Comparison of ENCODE assay signal across 8 cellular contexts in genomic region chr10:42866115-42866995, GRCh38.
A peak's percentile ranks its signal among the peaks of the same experiment; 100 is the strongest.
DNase-seq lines count a peak whose midpoint lies in the region; ATAC-seq and TF ChIP-seq lines count a peak whose summit lies in the region.

No MANE protein-coding gene starts in this region.

- peaks cover 26% of the 10 kb centered on the region for H3K4me1 Mint-ChIP-seq in dendritic cell treated with granulocyte-macrophage colony-stimulating factor and Interleukin-4, amounts not matched to agents 40 ng/mL and 50 ng/mL, for 4 days (ENCODE audit: low read depth)

- no peaks in the 10 kb centered on the region for H4K20me1 ChIP-seq in MM.1S (ENCODE audit: insufficient read depth, low read length)

- H3K4me3 Mint-ChIP-seq in dendritic cell treated with granulocyte-macrophage colony-stimulating factor and Interleukin-4, amounts not matched to agents 40 ng/mL and 50 ng/mL, for 4 days, result peak overlapping the region; percentile 56

- no peak overlapping the region for H3K27ac Mint-ChIP-seq in dendritic cell treated with granulocyte-macrophage colony-stimulating factor and Interleukin-4, amounts not matched to agents 40 ng/mL and 50 ng/mL, for 4 days

- H3K27me3 ChIP-seq in MM.1S (replicated peaks; ENCODE audit: insufficient read depth, low read length), result no peaks in the 10 kb centered on the region

- TF ChIP-seq CTCF in MM.1S (IDR thresholded peaks at IDR 0.05; ENCODE audit: low read length) (peak; percentile 29), VCaP (conservative IDR thresholded peaks at IDR 0.05) (peak; percentile 86)

- H3K9me2 ChIP-seq in MM.1S (replicated peaks; ENCODE audit: insufficient read depth, low read length), result no peaks in the 10 kb centered on the region

- intact Hi-C loops in dendritic cell treated with granulocyte-macrophage colony-stimulating factor and Interleukin-4, amounts not matched to agents 40 ng/mL and 50 ng/mL, for 4 days (cut with micrococcal nuclease), result loop anchor here (1.0 to 5.0 kb wide), 6 partner anchors 176 to 596 kb away; no protein-coding TSS in a partner anchor

- H3K27ac ChIP-seq in MM.1S (ENCODE audit: low read length), result no peak overlapping the region
- H3K27ac ChIP-seq in VCaP, result no peak overlapping the region

- H3K36me3 ChIP-seq in MM.1S (replicated peaks; ENCODE audit: insufficient read depth, low read length), result no peaks in the 10 kb centered on the region

- no peaks in the 10 kb centered on the region for H3K4me1 ChIP-seq in MM.1S (ENCODE audit: low read length)

- H3K9me3 ChIP-seq in MM.1S (replicated peaks; ENCODE audit: insufficient read depth, low read length), result no peaks in the 10 kb centered on the region

- no peaks in the 10 kb centered on the region for H3F3A ChIP-seq in MM.1S (ENCODE audit: insufficient read depth, low read length)

- H3K9ac ChIP-seq in MM.1S (ENCODE audit: low read length), result no peak overlapping the region

- no peak for ATAC-seq in GM19452 (IDR thresholded peaks at IDR 0.05; ENCODE audit: unreplicated experiment)

- no peaks in the 10 kb centered on the region for H3K9me3 Mint-ChIP-seq in dendritic cell treated with granulocyte-macrophage colony-stimulating factor and Interleukin-4, amounts not matched to agents 40 ng/mL and 50 ng/mL, for 4 days

- H3K27me3 Mint-ChIP-seq in dendritic cell treated with granulocyte-macrophage colony-stimulating factor and Interleukin-4, amounts not matched to agents 40 ng/mL and 50 ng/mL, for 4 days, result peaks cover 27% of the 10 kb centered on the region

- no peaks in the 10 kb centered on the region for H3K79me2 ChIP-seq in MM.1S (ENCODE audit: low read length)

- H3K36me3 Mint-ChIP-seq in dendritic cell treated with granulocyte-macrophage colony-stimulating factor and Interleukin-4, amounts not matched to agents 40 ng/mL and 50 ng/mL, for 4 days (ENCODE audit: low read depth), result no peaks in the 10 kb centered on the region

- DNase-seq in CD1c-positive myeloid dendritic cell (ENCODE audit: extremely low spot score) (peak; percentile 80), GM19240 (ENCODE audit: insufficient read length, low spot score) (peak; percentile 57), MM.1S (peak; percentile 10), left kidney (ENCODE audit: low read depth, low spot score) (peak; percentile 87)
- DNase-seq in stimulated activated CD4-positive, alpha-beta T cell treated with anti-CD3 and anti-CD28 coated beads, Interleukin-2, amount 100 ng/mL, for 24 hours, result peak; percentile 39 to 62

- no peak overlapping the region for H2AFZ ChIP-seq in MM.1S (ENCODE audit: low read length)

- H3K4me3 ChIP-seq in MM.1S (ENCODE audit: low read length), result peak overlapping the region; percentile 33; the same call in 1 of the 2 replicates

- peak overlapping the region; percentile 32; the same call in 1 of the 2 replicates for H3K4me2 ChIP-seq in MM.1S (ENCODE audit: low read depth, low read length)

Comparison
In these comparisons a context has a peak if more than half of its experiments do, and no peak if none do; other contexts are left out.
1. DNase-seq: peak in every context shown above with its lines; median percentile 87 in left kidney; 80 in CD1c-positive myeloid dendritic cell; 57 in GM19240; 50 in stimulated activated CD4-positive, alpha-beta T cell treated with anti-CD3 and anti-CD28 coated beads, Interleukin-2, amount 100 ng/mL, for 24 hours; 10 in MM.1S.